In the genomic region with DNA sequence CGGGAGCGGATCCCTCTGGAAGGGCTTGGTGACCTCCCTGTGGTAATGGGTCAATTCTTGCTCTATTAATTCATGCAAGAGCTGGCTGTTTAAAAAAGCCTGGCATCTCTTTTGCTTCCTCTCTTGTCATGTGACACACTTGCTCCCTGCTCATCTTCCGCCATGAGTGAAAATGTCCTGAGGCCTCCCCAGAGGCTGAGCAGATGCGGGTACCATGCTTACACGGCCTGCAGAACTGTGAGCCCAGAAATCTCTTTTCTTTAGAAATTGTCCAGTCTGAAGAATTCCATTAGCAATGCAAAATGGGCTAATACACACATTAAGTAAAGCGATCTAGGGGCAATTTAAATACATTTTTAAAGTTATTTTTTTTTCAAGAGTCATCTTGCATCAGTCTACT, we compare ENCODE assay signal across 11 cellular contexts.
"Had no signal": no experiment of that assay in that cellular context is flagged by ENCODE, and none has a peak within 500 bp of the region (broad histone marks: within the 10 kb centered on the region; RNA-seq: fewer than 3 reads in every experiment).

No MANE protein-coding gene starts in this region.

- H3K4me2 ChIP-seq: GM23338 had no signal

- DNase-seq: GM23248, GOT3, H7, H9, HCEC 1CT, HFFc6 had no signal

- H3K4me3 ChIP-seq: GM23248, GM23338, HAP-1 had no signal

- H2AFZ ChIP-seq: GM23248, GM23338 had no signal

- H3K36me3 ChIP-seq: HAP-1 had no signal

- FAIRE-seq: H1, H54 had no signal

- H3K9me3 ChIP-seq: HAP-1 had no signal

- H3K9ac ChIP-seq: GM23248 had no signal

- H3K27ac ChIP-seq: GM23248 had no signal

- H3K4me1 ChIP-seq: HAP-1 had no signal

- ATAC-seq: GM23338, HCT116 had no signal
